In the genomic region with DNA sequence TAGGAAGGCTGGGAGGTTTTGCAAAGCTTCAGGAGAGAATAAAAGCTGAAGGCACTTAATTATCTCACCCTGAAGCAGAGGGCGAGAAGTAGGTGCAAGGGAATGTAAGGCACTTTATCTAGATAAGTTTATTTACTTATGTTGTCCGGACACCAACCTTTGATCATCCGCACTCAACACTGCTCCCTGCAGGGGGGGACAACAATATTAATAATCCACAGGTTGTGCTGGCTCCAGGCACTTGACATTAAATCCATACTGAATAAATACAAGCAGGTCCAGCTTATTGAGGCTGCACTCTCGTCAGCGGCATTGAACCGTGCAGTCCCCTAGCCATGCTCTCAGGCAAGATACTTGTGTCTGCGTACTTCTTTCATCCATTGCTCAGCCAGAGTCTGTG, we compare ENCODE assay signal across 1 cellular context.
TF ChIP-seq lines count a peak whose summit lies in the region.

No MANE protein-coding gene starts in this region.

TF ChIP-seq in HepG2, 621 proteins besides CTCF, POLR2A, EP300 and RAD21 (continued from another document):
- TF ChIP-seq MLXIP (CRISPR knock-in tag; IDR thresholded peaks at IDR 0.05; ENCODE audit: borderline replicate concordance), result no peak
- TF ChIP-seq CREM (IDR thresholded peaks at IDR 0.05), result no peak
- TF ChIP-seq CREM (CRISPR knock-in tag; IDR thresholded peaks at IDR 0.05), result no peak
- TF ChIP-seq ATAD3A (CRISPR knock-in tag; IDR thresholded peaks at IDR 0.05), result no peak
- TF ChIP-seq CAMTA2 (CRISPR knock-in tag; IDR thresholded peaks at IDR 0.05; ENCODE audit: borderline replicate concordance), result no peak
